In genomic region chr6:119326291-119327005, GRCh38 we compare ENCODE assay signal across 1 cellular context.
TF ChIP-seq lines count a peak whose summit lies in the region.

No MANE protein-coding gene starts in this region.

TF ChIP-seq in K562, 482 proteins besides CTCF, POLR2A, EP300 and RAD21 (continued from another document and continues in another):
- 0 out of 2 replicates have a peak, but pooled peaks have one; percentile 44 for TF ChIP-seq ZNF76 (CRISPR knock-in tag; IDR thresholded peaks at IDR 0.05; ENCODE audit: borderline replicate concordance)
- no peak for TF ChIP-seq FOSL1 (tag; conservative IDR thresholded peaks at IDR 0.05)
- 0 out of 2 replicates have a peak, but pooled peaks have one; percentile 25 for TF ChIP-seq ZBTB9 (CRISPR knock-in tag; IDR thresholded peaks at IDR 0.05)
- no peak for TF ChIP-seq ZNF79 (CRISPR knock-in tag; IDR thresholded peaks at IDR 0.05; ENCODE audit: low read depth)
- no peak for TF ChIP-seq CHCHD3 (CRISPR knock-in tag; IDR thresholded peaks at IDR 0.05)
- TF ChIP-seq ZBTB12 (CRISPR knock-in tag; IDR thresholded peaks at IDR 0.05) = 0 out of 2 replicates have a peak, but pooled peaks have one; percentile 33
- TF ChIP-seq EP400 (IDR thresholded peaks at IDR 0.05) = no peak
- no peak for TF ChIP-seq POLR3G (IDR thresholded peaks at IDR 0.05; ENCODE audit: extremely low read depth, insufficient read length, insufficient replicate concordance)
- peak; percentile 47; the same call in 1 of the 2 replicates for TF ChIP-seq ZNF239 (CRISPR knock-in tag; IDR thresholded peaks at IDR 0.05)
- TF ChIP-seq MEF2A (IDR thresholded peaks at IDR 0.05; ENCODE audit: control insufficient read depth, low read depth, low read length) = no peak
- no peak for TF ChIP-seq JUN (IDR thresholded peaks at IDR 0.05; ENCODE audit: borderline replicate concordance, low read depth, low read length)
- TF ChIP-seq JUN (CRISPR knock-in tag; IDR thresholded peaks at IDR 0.05; ENCODE audit: borderline replicate concordance) = no peak
- no peak for TF ChIP-seq ASH1L (IDR thresholded peaks at IDR 0.05; ENCODE audit: borderline replicate concordance, low read depth, partially characterized antibody)
- TF ChIP-seq LARP7 (IDR thresholded peaks at IDR 0.05) = no peak
- TF ChIP-seq KDM1A (IDR thresholded peaks at IDR 0.05) = no peak
- TF ChIP-seq ELF2 (CRISPR knock-in tag; IDR thresholded peaks at IDR 0.05) = no peak
- TF ChIP-seq KAT8 (IDR thresholded peaks at IDR 0.05; ENCODE audit: low read depth) = no peak
- TF ChIP-seq ZNF395 (CRISPR knock-in tag; IDR thresholded peaks at IDR 0.05) = peak; percentile 68; the same call in 1 of the 2 replicates
- TF ChIP-seq POLR2B (IDR thresholded peaks at IDR 0.05; ENCODE audit: low read depth, partially characterized antibody) = no peak
- no peak for TF ChIP-seq MAFK (IDR thresholded peaks at IDR 0.05; ENCODE audit: low read length)
- 0 out of 2 replicates have a peak, but pooled peaks have one; percentile 55 for TF ChIP-seq TSHZ1 (CRISPR knock-in tag; IDR thresholded peaks at IDR 0.05)
- no peak for TF ChIP-seq ZBTB7A (IDR thresholded peaks at IDR 0.05; ENCODE audit: borderline replicate concordance, control insufficient read depth, low read depth, low read length)
- no peak for TF ChIP-seq ATF7 (IDR thresholded peaks at IDR 0.05)
- no peak for TF ChIP-seq PCBP1 (IDR thresholded peaks at IDR 0.05; ENCODE audit: low read depth, low read length, poor library complexity, severe bottlenecking)
- TF ChIP-seq ZNF384 (IDR thresholded peaks at IDR 0.05; ENCODE audit: low read depth, low read length) = no peak
- TF ChIP-seq NFXL1 (CRISPR knock-in tag; IDR thresholded peaks at IDR 0.05) = no peak
- no peak for TF ChIP-seq NFIX (CRISPR knock-in tag; IDR thresholded peaks at IDR 0.05; ENCODE audit: low read depth)
- TF ChIP-seq NFIC (IDR thresholded peaks at IDR 0.05) = no peak
- TF ChIP-seq KDM4B (IDR thresholded peaks at IDR 0.05; ENCODE audit: borderline replicate concordance in 2 of 2, low read depth in 1 of 2) = no peak
- peak; percentile 68; the same call in 1 of the 2 replicates for TF ChIP-seq ZNF668 (CRISPR knock-in tag; IDR thresholded peaks at IDR 0.05)
- no peak for TF ChIP-seq NR4A1 (CRISPR knock-in tag; IDR thresholded peaks at IDR 0.05)
- peak; percentile 89; the same call in 1 of the 2 replicates for TF ChIP-seq NR4A1 (tag; IDR thresholded peaks at IDR 0.05)
- no peak for TF ChIP-seq HNRNPK (IDR thresholded peaks at IDR 0.05; ENCODE audit: low read depth, low read length, poor library complexity, severe bottlenecking)
- peak; percentile 74; the same call in 1 of the 2 replicates for TF ChIP-seq TCF15 (CRISPR knock-in tag; IDR thresholded peaks at IDR 0.05)
- TF ChIP-seq MEIS2 (IDR thresholded peaks at IDR 0.05; ENCODE audit: partially characterized antibody) = peak; percentile 35
- no peak for TF ChIP-seq GTF2E2 (tag; IDR thresholded peaks at IDR 0.05)
- no peak for TF ChIP-seq FOXM1 (IDR thresholded peaks at IDR 0.05; ENCODE audit: low read depth)
- TF ChIP-seq FOXM1 (CRISPR knock-in tag; IDR thresholded peaks at IDR 0.05; ENCODE audit: low read depth) = no peak
- TF ChIP-seq ZNF165 (CRISPR knock-in tag; IDR thresholded peaks at IDR 0.05; ENCODE audit: borderline replicate concordance) = no peak
- TF ChIP-seq MTA3 (IDR thresholded peaks at IDR 0.05; ENCODE audit: borderline replicate concordance) = no peak
- TF ChIP-seq ZNF589 (CRISPR knock-in tag; IDR thresholded peaks at IDR 0.05; ENCODE audit: low read depth) = no peak
- no peak for TF ChIP-seq TCF7 (IDR thresholded peaks at IDR 0.05; ENCODE audit: borderline replicate concordance)
- no peak for TF ChIP-seq LCOR (CRISPR knock-in tag; IDR thresholded peaks at IDR 0.05)
- no peak for TF ChIP-seq GATAD2B (IDR thresholded peaks at IDR 0.05; ENCODE audit: borderline replicate concordance)
- TF ChIP-seq MTF1 (CRISPR knock-in tag; IDR thresholded peaks at IDR 0.05; ENCODE audit: borderline replicate concordance) = 0 out of 2 replicates have a peak, but pooled peaks have one; percentile 13
- no peak for TF ChIP-seq CHAMP1 (IDR thresholded peaks at IDR 0.05)
- TF ChIP-seq ZNF311 (CRISPR knock-in tag; IDR thresholded peaks at IDR 0.05) = peak; percentile 61; the same call in 1 of the 2 replicates
- TF ChIP-seq GATA2 (CRISPR knock-in tag; IDR thresholded peaks at IDR 0.05) = no peak
- no peak for TF ChIP-seq PTBP1 (IDR thresholded peaks at IDR 0.05; ENCODE audit: low read depth, low read length)
- no peak for TF ChIP-seq LEF1 (IDR thresholded peaks at IDR 0.05)
- TF ChIP-seq CLOCK (CRISPR knock-in tag; IDR thresholded peaks at IDR 0.05; ENCODE audit: borderline replicate concordance) = no peak
- no peak for TF ChIP-seq KAT7 (CRISPR knock-in tag; IDR thresholded peaks at IDR 0.05; ENCODE audit: borderline replicate concordance)
- no peak for TF ChIP-seq CEBPB (tag; IDR thresholded peaks at IDR 0.05)
- no peak for TF ChIP-seq ZKSCAN8 (CRISPR knock-in tag; IDR thresholded peaks at IDR 0.05)
- no peak for TF ChIP-seq TBP (optimal IDR thresholded peaks at IDR 0.05; ENCODE audit: low read depth, low read length)
- TF ChIP-seq HNRNPL (IDR thresholded peaks at IDR 0.05; ENCODE audit: low read depth, low read length) = no peak
- no peak for TF ChIP-seq ATF4 (CRISPR knock-in tag; IDR thresholded peaks at IDR 0.05)
- no peak; the same call in 1 of the 2 replicates for TF ChIP-seq DDX20 (tag; IDR thresholded peaks at IDR 0.05; ENCODE audit: low read depth)
- TF ChIP-seq MCM3 (IDR thresholded peaks at IDR 0.05) = no peak
- no peak for TF ChIP-seq KLF6 (CRISPR knock-in tag; IDR thresholded peaks at IDR 0.05; ENCODE audit: borderline replicate concordance)
- TF ChIP-seq ZNF24 (IDR thresholded peaks at IDR 0.05) = no peak
- TF ChIP-seq SMAD1 (IDR thresholded peaks at IDR 0.05; ENCODE audit: low read depth, low read length, partially characterized antibody) = no peak
- TF ChIP-seq SAFB (IDR thresholded peaks at IDR 0.05; ENCODE audit: borderline replicate concordance, low read depth, low read length) = no peak
- peak; percentile 82 for TF ChIP-seq CREB3 (tag; conservative IDR thresholded peaks at IDR 0.05; ENCODE audit: low read depth)
- TF ChIP-seq L3MBTL2 (IDR thresholded peaks at IDR 0.05) = no peak
- TF ChIP-seq JUNB (CRISPR knock-in tag; conservative IDR thresholded peaks at IDR 0.05) = no peak
